Comparison of ENCODE assay signal across 13 cellular contexts in the genomic region with DNA sequence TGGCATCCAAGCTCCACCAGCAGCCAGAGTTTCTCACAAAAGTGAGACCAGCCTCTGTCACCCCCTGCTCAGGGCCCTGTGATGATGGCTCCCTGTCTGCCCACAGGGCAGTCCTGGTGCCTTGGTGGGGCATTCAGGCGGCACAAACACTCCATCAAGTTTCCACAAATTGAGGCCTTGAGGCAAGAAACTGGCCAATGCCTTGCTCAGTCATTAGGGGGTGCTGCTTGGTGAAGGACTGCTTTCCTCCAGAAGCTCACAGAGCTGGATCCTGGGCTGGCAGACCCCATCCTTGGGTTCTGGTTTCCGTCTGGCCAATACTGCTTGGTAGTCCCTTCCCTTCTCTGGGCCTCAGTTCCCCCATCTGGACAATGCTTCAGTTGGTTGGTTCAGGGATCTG. TPM values are rescaled to one million over a fixed set of nuclear protein-coding genes. Genes with fewer than 3 reads are reported as not detected.
DNase-seq lines count a peak whose midpoint lies in the region; ATAC-seq and TF ChIP-seq lines count a peak whose summit lies in the region.
"Had no signal": no experiment of that assay in that cellular context is flagged by ENCODE, and none has a peak within 500 bp of the region (broad histone marks: within the 10 kb centered on the region; RNA-seq: fewer than 3 reads in every experiment).

No MANE protein-coding gene starts in this region.

- no peaks in the 10 kb centered on the region for H3K9me3 ChIP-seq in left ventricle myocardium inferior (replicated peaks)
- H3K9me3 ChIP-seq in right atrium auricular region: no peaks in the 10 kb centered on the region
- H3K9me3 ChIP-seq in transverse colon: no peaks in the 10 kb centered on the region

- peak overlapping the region in 1 of 3 donors; percentile 23 for H3K4me3 Mint-ChIP-seq in T-cell
- H3K4me3 Mint-ChIP-seq in stimulated activated naive B cell treated with anti-CD40 and anti-IgM and Interleukin-4, amounts not matched to agents 10 μg/mL and 1 μg/mL and 100 μg/mL, for 72 hours: no peak overlapping the region
- H3K4me3 Mint-ChIP-seq in T-helper 2 cell treated with Interferon-gamma antibody and Interleukin-4, amounts not matched to agents 5 μg/mL and 100 μg/mL, for 36 hours: no peak overlapping the region

- no peaks in the 10 kb centered on the region for H3K36me3 Mint-ChIP-seq in T-cell
- H3K36me3 Mint-ChIP-seq in stimulated activated naive B cell treated with anti-CD40 and anti-IgM and Interleukin-4, amounts not matched to agents 10 μg/mL and 1 μg/mL and 100 μg/mL, for 72 hours: peaks cover 25 to 36% of the 10 kb centered on the region in 2 donors
- peaks cover 2% of the 10 kb centered on the region for H3K36me3 Mint-ChIP-seq in T-helper 2 cell treated with Interferon-gamma antibody and Interleukin-4, amounts not matched to agents 5 μg/mL and 100 μg/mL, for 36 hours (ENCODE audit: low read depth)

- DNase-seq in left ventricle myocardium inferior (no peak), right atrium auricular region (ENCODE audit: low spot score) (no peak), T-cell (no peak), fibroblast of mammary gland (ENCODE audit: low read depth) (no peak), NOMO-1 treated with dmso at 0.1 percent for 144 hours (lab: John Stamatoyannopoulos, UW; ENCODE audit: unreplicated experiment) (no peak), transverse colon (no peak)
- no peak for DNase-seq in stimulated activated naive B cell treated with anti-CD40 and anti-IgM and Interleukin-4, amounts not matched to agents 10 μg/mL and 1 μg/mL and 100 μg/mL, for 72 hours
- no peak for DNase-seq in T-helper 2 cell treated with Interferon-gamma antibody and Interleukin-4, amounts not matched to agents 5 μg/mL and 100 μg/mL, for 36 hours (ENCODE audit: low spot score)
- DNase-seq: left ventricle myocardium superior, NCI-H187, occipital lobe had no signal

- H3K4me3 ChIP-seq in left ventricle myocardium inferior (no peak overlapping the region), right atrium auricular region (no peak overlapping the region), fibroblast of mammary gland (ENCODE audit: control insufficient read depth, low read depth, low read length) (no peak overlapping the region), transverse colon (no peak overlapping the region)

- H3K27me3 ChIP-seq in left ventricle myocardium inferior (ENCODE audit: low read depth): no peaks in the 10 kb centered on the region
- no peaks in the 10 kb centered on the region for H3K27me3 ChIP-seq in right atrium auricular region
- no peaks in the 10 kb centered on the region for H3K27me3 ChIP-seq in transverse colon

- no peaks in the 10 kb centered on the region for H3K27me3 Mint-ChIP-seq in T-cell
- H3K27me3 Mint-ChIP-seq in stimulated activated naive B cell treated with anti-CD40 and anti-IgM and Interleukin-4, amounts not matched to agents 10 μg/mL and 1 μg/mL and 100 μg/mL, for 72 hours: no peaks in the 10 kb centered on the region
- peaks cover 3% of the 10 kb centered on the region for H3K27me3 Mint-ChIP-seq in T-helper 2 cell treated with Interferon-gamma antibody and Interleukin-4, amounts not matched to agents 5 μg/mL and 100 μg/mL, for 36 hours (ENCODE audit: low read depth)

- TF ChIP-seq CTCF in left ventricle myocardium inferior (IDR thresholded peaks at IDR 0.05; ENCODE audit: borderline replicate concordance) (peak; percentile 10), right atrium auricular region (IDR thresholded peaks at IDR 0.05) (peak in 1 of 2 donors; percentile 13), fibroblast of mammary gland (conservative IDR thresholded peaks at IDR 0.05; ENCODE audit: control insufficient read depth, insufficient read depth, low read depth, low read length) (peak; percentile 10), transverse colon (IDR thresholded peaks at IDR 0.05) (no peak)

- no peak for ATAC-seq in T-cell (replicated peaks in 1 of 4)
- ATAC-seq in stimulated activated naive B cell treated with anti-CD40 and anti-IgM and Interleukin-4, amounts not matched to agents 10 μg/mL and 1 μg/mL and 100 μg/mL, for 72 hours (replicated peaks): no peak
- ATAC-seq: left ventricle myocardium superior had no signal

- H3K4me1 ChIP-seq in left ventricle myocardium inferior: peaks cover 18% of the 10 kb centered on the region
- H3K4me1 ChIP-seq in right atrium auricular region: peaks cover 0 to 10% of the 10 kb centered on the region in 2 donors
- peaks cover 0 to 5% (median 0%) of the 10 kb centered on the region in 4 donors for H3K4me1 ChIP-seq in transverse colon

- WGBS in transverse colon (ENCODE audit: low coverage in 1 of 2), 2 donors: 96% methylated on average over 2 of the region's 2 CpGs; no CpG with 5 or more reads in 1 of the 2 donors

- H3K27ac ChIP-seq in left ventricle myocardium inferior (replicated peaks) (no peak overlapping the region), right atrium auricular region (no peak overlapping the region), transverse colon (no peak overlapping the region)

- no peaks in the 10 kb centered on the region for H3K9me3 Mint-ChIP-seq in T-cell
- no peaks in the 10 kb centered on the region for H3K9me3 Mint-ChIP-seq in stimulated activated naive B cell treated with anti-CD40 and anti-IgM and Interleukin-4, amounts not matched to agents 10 μg/mL and 1 μg/mL and 100 μg/mL, for 72 hours
- no peaks in the 10 kb centered on the region for H3K9me3 Mint-ChIP-seq in T-helper 2 cell treated with Interferon-gamma antibody and Interleukin-4, amounts not matched to agents 5 μg/mL and 100 μg/mL, for 36 hours

- no peak for TF ChIP-seq EP300 in transverse colon (IDR thresholded peaks at IDR 0.05; ENCODE audit: low read depth)

- POLR2A ChIA-PET in T-cell (lab: Charles Lee): interaction anchor here in 1 of 2 donors (0.5 kb wide), 1 partner anchor 33 kb away, joined by 3 read pairs; no protein-coding TSS in a partner anchor

- no peak for TF ChIP-seq POLR2A in transverse colon (IDR thresholded peaks at IDR 0.05)

- H3K27ac Mint-ChIP-seq in T-cell: peak overlapping the region; percentile 86 to 97
- peak overlapping the region; percentile 49 for H3K27ac Mint-ChIP-seq in stimulated activated naive B cell treated with anti-CD40 and anti-IgM and Interleukin-4, amounts not matched to agents 10 μg/mL and 1 μg/mL and 100 μg/mL, for 72 hours
- no peak overlapping the region for H3K27ac Mint-ChIP-seq in T-helper 2 cell treated with Interferon-gamma antibody and Interleukin-4, amounts not matched to agents 5 μg/mL and 100 μg/mL, for 36 hours

- H3K36me3 ChIP-seq in left ventricle myocardium inferior: no peaks in the 10 kb centered on the region
- no peaks in the 10 kb centered on the region for H3K36me3 ChIP-seq in right atrium auricular region
- no peaks in the 10 kb centered on the region for H3K36me3 ChIP-seq in transverse colon

- H3K4me1 Mint-ChIP-seq in T-cell: peaks cover 70 to 80% (median 76%) of the 10 kb centered on the region in 3 donors
- H3K4me1 Mint-ChIP-seq in stimulated activated naive B cell treated with anti-CD40 and anti-IgM and Interleukin-4, amounts not matched to agents 10 μg/mL and 1 μg/mL and 100 μg/mL, for 72 hours: peaks cover 29 to 51% of the 10 kb centered on the region in 2 donors
- H3K4me1 Mint-ChIP-seq in T-helper 2 cell treated with Interferon-gamma antibody and Interleukin-4, amounts not matched to agents 5 μg/mL and 100 μg/mL, for 36 hours (ENCODE audit: low read depth): peaks cover 29% of the 10 kb centered on the region

- in situ Hi-C loops in transverse colon (cut with MboI; ENCODE audit: low pct_ligation_motif_present in 1 of 4, low pct_unique_long_range_greater_than_20kb in 1 of 4, low sequenced_read_pairs in 3 of 4): loop anchor here in 1 of 4 donors (10.0 kb wide), 1 partner anchor 48 kb away; no protein-coding TSS in a partner anchor

- CTCF ChIA-PET in T-cell (lab: Charles Lee): interaction anchor here in 1 of 2 donors (1.1 to 1.5 kb wide), 2 partner anchors 46 to 53 kb away, joined by 4 to 5 read pairs; no protein-coding TSS in a partner anchor

- intact Hi-C loops in left ventricle myocardium inferior (cut with micrococcal nuclease): no loop called here
- intact Hi-C loops in transverse colon (cut with DNase I; ENCODE audit: low total_unique reads): no loop called here

RNA-seq across cellular contexts. Expression of a gene that starts 12.5 kb away (rescaled TPM):
- total RNA-seq in left ventricle myocardium inferior (40.1 TPM), right atrium auricular region (10 to 100 TPM; 23.5 to 35.0 TPM), T-cell (10 to 100 TPM; 21.9 to 26.4 (median 23.1) TPM), transverse colon (10 to 100 TPM; 11.7 to 34.4 (median 21.3) TPM)

RNA-seq across cellular contexts. Expression of a gene that starts 18.5 kb away (rescaled TPM):
- total RNA-seq in left ventricle myocardium inferior (3.5 TPM), right atrium auricular region (10 to 100 TPM in 1 of 2 donors, 1 to 10 TPM in 1; 5.7 to 19.8 TPM), T-cell (10 to 100 TPM in 2 of 5 donors, 1 to 10 TPM in 3; 3.2 to 37.3 (median 5.7) TPM), transverse colon (1 to 10 TPM; 2.2 to 8.8 (median 5.8) TPM)
- total RNA-seq: G401, glomerular endothelial cell had no signal

RNA-seq across cellular contexts. Expression of a gene that starts 55.6 kb away (rescaled TPM):
- total RNA-seq in left ventricle myocardium inferior: 39.2 TPM
- total RNA-seq in right atrium auricular region: 10 to 100 TPM; 40.2 to 43.3 TPM
- total RNA-seq in T-cell: 10 to 100 TPM; 28.2 to 52.1 (median 40.7) TPM
- total RNA-seq in transverse colon: 10 to 100 TPM in 2 of 4 donors, 1 to 10 TPM in 2; 1.2 to 28.1 (median 14.2) TPM

Comparison
In these comparisons a context has a peak if more than half of its experiments do, and no peak if none do; other contexts are left out.
1. CTCF ChIP-seq: peak in left ventricle myocardium inferior (single experiment) and fibroblast of mammary gland (single experiment); none in transverse colon (0 of 5).